In genomic region chr12:51409846-51410245, GRCh38 we compare ENCODE assay signal across 24 cellular contexts. TPM values are rescaled to one million over a fixed set of nuclear protein-coding genes. Genes with fewer than 3 reads are reported as not detected.
DNase-seq lines count a peak whose midpoint lies in the region; ATAC-seq and TF ChIP-seq lines count a peak whose summit lies in the region.
"Had no signal": no experiment of that assay in that cellular context is flagged by ENCODE, and none has a peak within 500 bp of the region (broad histone marks: within the 10 kb centered on the region; RNA-seq: fewer than 3 reads in every experiment).

No MANE protein-coding gene starts in this region.

- POLR2A ChIA-PET in SK-N-SH (lab: Yijun Ruan, JAX) = interaction anchor here (0.6 to 1.1 kb wide), 4 partner anchors 12 to 790 kb away, joined by 3 to 9 read pairs (median 3); no protein-coding TSS in a partner anchor
- POLR2A ChIA-PET in PC-9 (lab: Charles Lee; ENCODE audit: unreplicated experiment) = no interaction called here

- H3K9ac ChIP-seq in SK-N-SH = no peak overlapping the region
- no peak overlapping the region for H3K9ac ChIP-seq in neural progenitor cell
- H3K9ac ChIP-seq: BLaER1 treated with 17β-estradiol and CSF1 and Interleukin-3, amounts not matched to agents 10 nM and 100 nM had no signal

- TF ChIP-seq CTCF in SK-N-SH (IDR thresholded peaks at IDR 0.05) = no peak
- TF ChIP-seq CTCF in neural progenitor cell (IDR thresholded peaks at IDR 0.05) = peak; percentile 4
- no peak for TF ChIP-seq CTCF in PC-9 (conservative IDR thresholded peaks at IDR 0.05)
- no peak for TF ChIP-seq CTCF in nephron progenitor cell (IDR thresholded peaks at IDR 0.05)

- TF ChIP-seq EP300 in SK-N-SH (IDR thresholded peaks at IDR 0.05; ENCODE audit: borderline replicate concordance in 1 of 2, low read depth in 1 of 2, low read length in 1 of 2) = peak in 1 of 2 experiments; percentile 99; a peak in 2 of 4 replicates

- H3F3A ChIP-seq in SK-N-SH (replicated peaks; ENCODE audit: insufficient read depth) (no peaks in the 10 kb centered on the region), neural progenitor cell (ENCODE audit: low read depth) (no peaks in the 10 kb centered on the region), PC-9 (ENCODE audit: insufficient read depth, low read depth) (no peaks in the 10 kb centered on the region)

- H3K4me1 Mint-ChIP-seq in neural progenitor cell = no peaks in the 10 kb centered on the region
- H3K4me1 Mint-ChIP-seq in nephron progenitor cell = peaks cover 9% of the 10 kb centered on the region

- H3K27me3 ChIP-seq in SK-N-SH (ENCODE audit: insufficient read depth) (no peaks in the 10 kb centered on the region), neural progenitor cell (no peaks in the 10 kb centered on the region), PC-9 (ENCODE audit: insufficient read depth, low read depth) (no peaks in the 10 kb centered on the region)
- H3K27me3 ChIP-seq: BLaER1 treated with 17β-estradiol and CSF1 and Interleukin-3, amounts not matched to agents 10 nM and 100 nM had no signal

- H3K27ac ChIP-seq in SK-N-SH (ENCODE audit: low read depth in 2 of 2, low read length in 1 of 2) (peak overlapping the region in 1 of 2 experiments; percentile 85; a peak in 2 of 4 replicates), neural progenitor cell (no peak overlapping the region), PC-9 (no peak overlapping the region)
- H3K27ac ChIP-seq: BLaER1 treated with 17β-estradiol and CSF1 and Interleukin-3, amounts not matched to agents 10 nM and 100 nM; SJCRH30 had no signal

- 50% methylated on average over 8 of the region's 8 CpGs for WGBS in SK-N-SH (ENCODE audit: low lambda C conversion rate)

- H3K4me2 ChIP-seq in SK-N-SH = no peak overlapping the region
- no peak overlapping the region for H3K4me2 ChIP-seq in neural progenitor cell
- H3K4me2 ChIP-seq in PC-9 = no peak overlapping the region
- H3K4me2 ChIP-seq: BLaER1 treated with 17β-estradiol and CSF1 and Interleukin-3, amounts not matched to agents 10 nM and 100 nM had no signal

- no TSS peak for BruUV-seq in PC-9 (replicated peaks; lab: Mats Ljungman, UMichigan)

- H3K4me3 ChIP-seq in SK-N-SH (ENCODE audit: low read depth in 2 of 2, low read length in 1 of 2) (no peak overlapping the region), neural progenitor cell (no peak overlapping the region), PC-9 (no peak overlapping the region)
- H3K4me3 ChIP-seq: BLaER1 treated with 17β-estradiol and CSF1 and Interleukin-3, amounts not matched to agents 10 nM and 100 nM; MG63; SJCRH30 had no signal

- intact Hi-C loops in PC-9 (cut with micrococcal nuclease; ENCODE audit: unreplicated experiment) = no loop called here

- ATAC-seq in HG02981 (IDR thresholded peaks at IDR 0.05; ENCODE audit: unreplicated experiment) = no peak
- ATAC-seq: PC-3, Right ventricle myocardium inferior had no signal

- H2AFZ ChIP-seq in SK-N-SH (ENCODE audit: low read depth) (no peak overlapping the region), neural progenitor cell (replicated peaks) (no peak overlapping the region), PC-9 (no peak overlapping the region)

- no peak overlapping the region for H3K4me3 Mint-ChIP-seq in neural progenitor cell
- no peak overlapping the region for H3K4me3 Mint-ChIP-seq in nephron progenitor cell
- H3K4me3 Mint-ChIP-seq: CD4-positive, alpha-beta T cell; HFFc6 had no signal

- H3K4me1 ChIP-seq in SK-N-SH (ENCODE audit: control insufficient read depth in 1 of 2, insufficient read depth in 2 of 2, low read depth in 1 of 2, low read length in 1 of 2) (peaks cover 0 to 39% of the 10 kb centered on the region in 2 experiments; a peak in 2 of 4 replicates), neural progenitor cell (no peaks in the 10 kb centered on the region), PC-9 (replicated peaks; ENCODE audit: insufficient read depth) (no peaks in the 10 kb centered on the region)
- H3K4me1 ChIP-seq: SJCRH30 had no signal

- no peaks in the 10 kb centered on the region for H3K9me2 ChIP-seq in SK-N-SH
- H3K9me2 ChIP-seq in PC-9 (ENCODE audit: insufficient read depth) = no peaks in the 10 kb centered on the region

- H3K36me3 Mint-ChIP-seq in neural progenitor cell = no peaks in the 10 kb centered on the region
- H3K36me3 Mint-ChIP-seq in nephron progenitor cell (ENCODE audit: low read depth) = no peaks in the 10 kb centered on the region

- H4K20me1 ChIP-seq in SK-N-SH (ENCODE audit: insufficient read depth) (no peaks in the 10 kb centered on the region), neural progenitor cell (ENCODE audit: low read depth) (no peaks in the 10 kb centered on the region), PC-9 (ENCODE audit: insufficient read depth) (no peaks in the 10 kb centered on the region)
- H4K20me1 ChIP-seq: BLaER1 treated with 17β-estradiol and CSF1 and Interleukin-3, amounts not matched to agents 10 nM and 100 nM had no signal

- H3K27me3 Mint-ChIP-seq in neural progenitor cell (ENCODE audit: insufficient read depth, low read depth) (peaks cover 3% of the 10 kb centered on the region), nephron progenitor cell (ENCODE audit: low read depth, poor library complexity) (peaks cover 6% of the 10 kb centered on the region)
- H3K27me3 Mint-ChIP-seq: CD4-positive, alpha-beta T cell had no signal

- peak; percentile 51; the same call in 1 of the 2 replicates for TF ChIP-seq RAD21 in SK-N-SH (IDR thresholded peaks at IDR 0.05; ENCODE audit: low read length)

- H3K27ac Mint-ChIP-seq in neural progenitor cell (no peak overlapping the region), nephron progenitor cell (no peak overlapping the region)
- H3K27ac Mint-ChIP-seq: CD4-positive, alpha-beta T cell; HFFc6 had no signal

- DNase-seq in ELF-1 (ENCODE audit: low read depth, low spot score) (peak; percentile 70), SK-N-SH (peak; percentile 73), islet precursor cell (peak; percentile 95), neural progenitor cell (ENCODE audit: low spot score) (no peak), PC-9 (no peak), nephron progenitor cell (no peak), middle frontal gyrus (ENCODE audit: extremely low spot score, low spot score) (no peak)
- DNase-seq: CD4-positive, alpha-beta T cell; GF-D8; H7; HFFc6; IMR-90; KG1; MG63; NCI-H2029; NCI-H446; NCI-H524 treated with DMSO at 0.1 percent for 48 hours; NCI-H774; NK-92 treated with Interleukin-12 subunit alpha and Interleukin-12 subunit beta, amount 100 ng/mL, for 24 hours; PC-3; SJCRH30 had no signal

- H3K9me3 ChIP-seq in SK-N-SH (no peaks in the 10 kb centered on the region), neural progenitor cell (ENCODE audit: low read depth) (no peaks in the 10 kb centered on the region), PC-9 (ENCODE audit: insufficient read depth, low read depth) (no peaks in the 10 kb centered on the region)
- H3K9me3 ChIP-seq: BLaER1 treated with 17β-estradiol and CSF1 and Interleukin-3, amounts not matched to agents 10 nM and 100 nM; MG63; SJCRH30 had no signal

- H3K9me3 Mint-ChIP-seq in neural progenitor cell = no peaks in the 10 kb centered on the region
- H3K9me3 Mint-ChIP-seq in nephron progenitor cell = no peaks in the 10 kb centered on the region
- H3K9me3 Mint-ChIP-seq: CD4-positive, alpha-beta T cell; HFFc6 had no signal

- CTCF ChIA-PET in SK-N-SH (lab: Yijun Ruan, JAX) (interaction anchor here (0.8 to 5.3 kb wide), 3 partner anchors 10 to 254 kb away, joined by 3 to 47 read pairs (median 3); no protein-coding TSS in a partner anchor), PC-9 (lab: Charles Lee) (no interaction called here)

- no peaks in the 10 kb centered on the region for H3K36me3 ChIP-seq in SK-N-SH (replicated peaks in 1 of 2; ENCODE audit: control insufficient read depth in 1 of 2, insufficient read depth in 2 of 2, low read length in 1 of 2)
- H3K36me3 ChIP-seq in neural progenitor cell = no peaks in the 10 kb centered on the region
- no peaks in the 10 kb centered on the region for H3K36me3 ChIP-seq in PC-9 (ENCODE audit: low read depth)
- H3K36me3 ChIP-seq: BLaER1 treated with 17β-estradiol and CSF1 and Interleukin-3, amounts not matched to agents 10 nM and 100 nM; MG63; SJCRH30 had no signal

- H3K79me2 ChIP-seq in SK-N-SH (ENCODE audit: insufficient read depth) = no peaks in the 10 kb centered on the region
- H3K79me2 ChIP-seq in neural progenitor cell (ENCODE audit: low read depth) = no peaks in the 10 kb centered on the region
- no peaks in the 10 kb centered on the region for H3K79me2 ChIP-seq in PC-9 (ENCODE audit: low read depth)

TF ChIP-seq in SK-N-SH, 30 proteins besides CTCF, POLR2A, EP300 and RAD21 (continues in another document):
- TF ChIP-seq PBX3 (IDR thresholded peaks at IDR 0.05) = 0 out of 2 replicates have a peak, but pooled peaks have one; percentile 5
- peak; percentile 93 for TF ChIP-seq FOXJ3 (CRISPR knock-in tag; IDR thresholded peaks at IDR 0.05)
- peak; percentile 56; the same call in 1 of the 2 replicates for TF ChIP-seq POLR2AphosphoS5 (IDR thresholded peaks at IDR 0.05; ENCODE audit: low read depth, low read length)
- no peak for TF ChIP-seq MAX (IDR thresholded peaks at IDR 0.05; ENCODE audit: low read depth)
- TF ChIP-seq MXI1 (IDR thresholded peaks at IDR 0.05; ENCODE audit: low read depth, low read length) = peak; percentile 75
- peak; percentile 99 for TF ChIP-seq GATA2 (CRISPR knock-in tag; IDR thresholded peaks at IDR 0.05)
- TF ChIP-seq RCOR1 (IDR thresholded peaks at IDR 0.05; ENCODE audit: low read length) = peak; percentile 100

RNA-seq across cellular contexts. Expression of gene SLC4A8, which starts 14.8 kb away (rescaled TPM):
- 3.6 and 5.2 TPM in 2 replicates for polyA plus RNA-seq in SK-N-SH (2012; rRNA removed)
- polyA plus RNA-seq in SK-N-SH (2012; cell fraction: cytosol; rRNA removed) = 3.9 TPM in 2 replicates
- polyA plus RNA-seq in SK-N-SH (2012; cell fraction: nucleus; rRNA removed) = 4.2 and 4.9 TPM in 2 replicates
- 10.1 and 132 TPM in 2 replicates for total RNA-seq in neural progenitor cell (ENCODE audit: low replicate concordance)
- total RNA-seq in PC-9 (2021) = 2.6 and 3.0 TPM in 2 replicates

RNA-seq across cellular contexts. Expression of gene GALNT6, which starts 18.6 kb away (rescaled TPM):
- 0.47 and 0.74 TPM in 2 replicates for polyA plus RNA-seq in SK-N-SH (2012; rRNA removed)
- 0.39 and 0.72 TPM in 2 replicates for polyA plus RNA-seq in SK-N-SH (2012; cell fraction: cytosol; rRNA removed)
- 0.19 and 0.51 TPM in 2 replicates for polyA plus RNA-seq in SK-N-SH (2012; cell fraction: nucleus; rRNA removed)
- total RNA-seq in neural progenitor cell (ENCODE audit: low replicate concordance) = 1.5 TPM in 1 of 2 replicates, not detected in the other
- 73.0 and 83.5 TPM in 2 replicates for total RNA-seq in PC-9 (2021)

Comparison
In these comparisons a context has a peak if more than half of its experiments do, and no peak if none do; other contexts are left out.
1. DNase-seq: peak in ELF-1 (single experiment), SK-N-SH (single experiment) and islet precursor cell (single experiment); none in neural progenitor cell (single experiment), PC-9 (0 of 2), nephron progenitor cell (single experiment) and middle frontal gyrus (single experiment).
2. RNA of gene GALNT6, which starts 18.6 kb away (total RNA-seq): 73.0 to 83.5 TPM in PC-9; 1.5 TPM in neural progenitor cell; every median in the first group is over 10 times any median in the second.